In genomic region chr7:37198906-37199485, GRCh38 we compare ENCODE assay signal across 8 cellular contexts.
DNase-seq lines count a peak whose midpoint lies in the region; ATAC-seq and TF ChIP-seq lines count a peak whose summit lies in the region.

No MANE protein-coding gene starts in this region.

- H3K27me3 ChIP-seq in dorsolateral prefrontal cortex (no peaks in the 10 kb centered on the region), lung (ENCODE audit: control insufficient read depth, insufficient read depth) (no peaks in the 10 kb centered on the region)

- DNase-seq in DMS114 treated with DMSO at 0.1 percent for 48 hours (lab: John Stamatoyannopoulos, UW; ENCODE audit: unreplicated experiment) (peak; percentile 74), NCI-H460 (ENCODE audit: extremely low read depth, low read depth) (peak; percentile 81), dorsolateral prefrontal cortex (peak; percentile 83 to 95 (median 86)), lung (ENCODE audit: low spot score) (peak; percentile 78)
- DNase-seq in activated CD4-positive, alpha-beta T cell treated with anti-CD3 and anti-CD28 coated beads, Interleukin-2, amount 50 U/mL, for 48 hours = peak; percentile 76 to 80
- DNase-seq in stimulated activated CD8-positive, alpha-beta memory T cell treated with anti-CD3 and anti-CD28 coated beads, Interleukin-12 subunit alpha, Interleukin-12 subunit beta, amount 100 ng/mL, for 4 hours (ENCODE audit: low read depth) = peak; percentile 39

- peaks cover 0 to 8% of the 10 kb centered on the region in 2 donors for H3K36me3 ChIP-seq in lung (ENCODE audit: control insufficient read depth in 2 of 2, insufficient read depth in 2 of 2, low read length in 2 of 2)

- no peaks in the 10 kb centered on the region for H3K9me3 ChIP-seq in lung (ENCODE audit: control insufficient read depth in 2 of 2, insufficient read depth in 1 of 2, low read length in 1 of 2)

- H3K4me3 ChIP-seq in dorsolateral prefrontal cortex (peak overlapping the region in 2 of 59 donors; percentile 14 to 25), lung (no peak overlapping the region)

- TF ChIP-seq CTCF in dorsolateral prefrontal cortex (IDR thresholded peaks at IDR 0.05 in 54 of 56, conservative IDR thresholded peaks at IDR 0.05 in 2 of 56; ENCODE audit: low read depth in 1 of 56, partially characterized antibody in 56 of 56) = peak; percentile 81 to 96 (median 92)
- TF ChIP-seq CTCF in lung (IDR thresholded peaks at IDR 0.05; ENCODE audit: control extremely low read depth, extremely low read depth) = peak; percentile 70

- peak; percentile 69 for ATAC-seq in HG02852 (IDR thresholded peaks at IDR 0.05; ENCODE audit: unreplicated experiment)
- peak; percentile 77 for ATAC-seq in lung (ENCODE audit: insufficient read depth, low FRiP score)
- no peak for ATAC-seq in HG03571 (IDR thresholded peaks at IDR 0.05; ENCODE audit: unreplicated experiment)

- intact Hi-C loops in dorsolateral prefrontal cortex (cut with DNase I) = loop anchor here (5.0 kb wide), 4 partner anchors 217 to 727 kb away; no protein-coding TSS in a partner anchor

- peak overlapping the region in 26 of 59 donors; percentile 4 to 93 (median 48) for H3K27ac ChIP-seq in dorsolateral prefrontal cortex
- no peak overlapping the region for H3K27ac ChIP-seq in lung (ENCODE audit: low read depth in 1 of 2, low read length in 1 of 2)

- peaks cover 3 to 4% of the 10 kb centered on the region in 2 donors for H3K4me1 ChIP-seq in lung (ENCODE audit: control insufficient read depth in 2 of 2, insufficient read depth in 2 of 2, low read length in 2 of 2)

- 45 to 54% methylated on average over 6 of the region's 6 CpGs for WGBS in lung, 2 donors
